In genomic region chr9:129398901-129399300, GRCh38 we compare ENCODE assay signal across 18 cellular contexts.
DNase-seq lines count a peak whose midpoint lies in the region; ATAC-seq lines count a peak whose summit lies in the region.
"Had no signal": no experiment of that assay in that cellular context is flagged by ENCODE, and none has a peak within 500 bp of the region (broad histone marks: within the 10 kb centered on the region; RNA-seq: fewer than 3 reads in every experiment).

No MANE protein-coding gene starts in this region.

- H3K36me3 ChIP-seq in BLaER1 = no peaks in the 10 kb centered on the region
- H3K36me3 ChIP-seq: HAP-1 had no signal

- H3K9me3 ChIP-seq in BLaER1 = no peaks in the 10 kb centered on the region
- H3K9me3 ChIP-seq: HAP-1 had no signal

- intact Hi-C loops in posterior vena cava (cut with DNase I) = no loop called here

- H4K20me1 ChIP-seq in BLaER1 = no peaks in the 10 kb centered on the region

- H3K9ac ChIP-seq in BLaER1 = 0 out of 2 replicates have a peak overlapping the region, but pooled peaks have one; percentile 40

- DNase-seq in NCI-H69 (lab: John Stamatoyannopoulos, UW) (peak; percentile 60), islet precursor cell (peak; percentile 43), posterior vena cava (ENCODE audit: low spot score) (peak; percentile 46), activated T-cell treated with anti-CD3 and anti-CD28 coated beads for 4 hours (no peak)
- no peak for DNase-seq in stimulated activated CD4-positive, alpha-beta T cell treated with anti-CD3 and anti-CD28 coated beads, Interleukin-12 subunit alpha, Interleukin-12 subunit beta, amount 100 ng/mL, for 4 hours
- no peak for DNase-seq in stimulated activated naive CD8-positive, alpha-beta T cell treated with anti-CD3 and anti-CD28 coated beads, Interleukin-15, Interleukin-2, amounts not matched to agents 100 U/mL and 50 U/mL, for 24 hours
- DNase-seq: ACHN; AML-193; CD4-positive, alpha-beta T cell; Kasumi-1; NCI-H1105; NCI-H1694 treated with DMSO at 0.1 percent for 48 hours; NCI-H526 treated with DMSO at 0.1 percent for 48 hours; NK-92 treated with Interleukin-12 subunit alpha and Interleukin-12 subunit beta, amount 100 ng/mL, for 24 hours; SIG-M5 had no signal

- ATAC-seq in HG02623 (IDR thresholded peaks at IDR 0.05; ENCODE audit: unreplicated experiment) = no peak
- no peak for ATAC-seq in stimulated activated naive CD8-positive, alpha-beta T cell treated with anti-CD3 and anti-CD28 coated beads, Interleukin-15, Interleukin-2, amounts not matched to agents 100 U/mL and 50 U/mL, for 24 hours

- no peak overlapping the region for H3K4me3 ChIP-seq in BLaER1
- H3K4me3 ChIP-seq: HAP-1 had no signal

- peak overlapping the region; percentile 58 for H3K27ac ChIP-seq in BLaER1

- peak overlapping the region; percentile 90 for H3K4me2 ChIP-seq in BLaER1

- H3K4me1 ChIP-seq in BLaER1 = peaks cover 68% of the 10 kb centered on the region
- H3K4me1 ChIP-seq: HAP-1 had no signal

- H3K27me3 ChIP-seq in BLaER1 = no peaks in the 10 kb centered on the region

Comparison
In these comparisons a context has a peak if more than half of its experiments do, and no peak if none do; other contexts are left out.
1. DNase-seq: peak in NCI-H69 (single experiment), islet precursor cell (single experiment) and posterior vena cava (single experiment); none in stimulated activated CD4-positive, alpha-beta T cell treated with anti-CD3 and anti-CD28 coated beads, Interleukin-12 subunit alpha, Interleukin-12 subunit beta, amount 100 ng/mL, for 4 hours (single experiment), activated T-cell treated with anti-CD3 and anti-CD28 coated beads for 4 hours (single experiment) and stimulated activated naive CD8-positive, alpha-beta T cell treated with anti-CD3 and anti-CD28 coated beads, Interleukin-15, Interleukin-2, amounts not matched to agents 100 U/mL and 50 U/mL, for 24 hours (single experiment).